In genomic region chr7:73308665-73309214, GRCh38 we compare ENCODE assay signal across 8 cellular contexts. TPM values are rescaled to one million over a fixed set of nuclear protein-coding genes. Genes with fewer than 3 reads are reported as not detected.
DNase-seq lines count a peak whose midpoint lies in the region; ATAC-seq lines count a peak whose summit lies in the region.

Gene NSUN5 (minus strand): TSS chr7:73308826. CDS start chr7:73308790, 36 bp downstream.

- peak; percentile 91 for ATAC-seq in GM18867 (IDR thresholded peaks at IDR 0.05; ENCODE audit: unreplicated experiment)
- peak; percentile 81 for ATAC-seq in HG03103 (IDR thresholded peaks at IDR 0.05; ENCODE audit: low read depth, unreplicated experiment)
- peak; percentile 97 to 99 for ATAC-seq in activated CD4-positive, CD25-positive, alpha-beta regulatory T cell treated with anti-CD3 and anti-CD28 coated beads, Interleukin-2, amount 50 U/mL, for 24 hours

- no peak within 1 kb of the TSS for H3K27ac ChIP-seq in ACC112 (ENCODE audit: low read depth, low read length)

- H3K36me3 ChIP-seq in ACC112 (ENCODE audit: insufficient read depth, low read length), result no peaks in the 10 kb centered on the region

- H3K4me1 ChIP-seq in ACC112 (ENCODE audit: control insufficient read depth, insufficient read depth, low read length, unreplicated experiment), result peaks cover 5% of the 10 kb centered on the region

- DNase-seq in NCI-H2227 treated with DMSO at 0.1 percent for 48 hours (lab: John Stamatoyannopoulos, UW), result peak; percentile 21
- DNase-seq in cerebellum (ENCODE audit: low spot score), result peak; percentile 66
- DNase-seq in kidney tubule cell (ENCODE audit: low spot score), result peak; percentile 87
- DNase-seq in stimulated activated CD4-positive, alpha-beta T cell treated with anti-CD3 and anti-CD28 coated beads, Interleukin-1b, Interleukin-23, amount 100 ng/mL, for 24 hours (ENCODE audit: low read depth in 4 of 4, low spot score in 1 of 4), result peak; percentile 71 to 89 (median 83)

- H3K79me2 ChIP-seq in ACC112 (ENCODE audit: control insufficient read depth, insufficient read depth, low read length, unreplicated experiment), result peaks cover 5% of the 10 kb centered on the region

- H3K4me3 ChIP-seq in ACC112 (ENCODE audit: low read depth, low read length), result peak within 1 kb of the TSS; percentile 87

- no peaks in the 10 kb centered on the region for H3K27me3 ChIP-seq in ACC112 (ENCODE audit: insufficient read depth, low read length)

- H2AFZ ChIP-seq in ACC112 (ENCODE audit: low read length, unreplicated experiment), result peak within 1 kb of the TSS; percentile 57

RNA-seq across cellular contexts. Expression of gene NSUN5, which starts in this region (rescaled TPM):
- total RNA-seq in cerebellum, result 12.3 TPM

Comparison
In these comparisons a context has a peak if more than half of its experiments do, and no peak if none do; other contexts are left out.
1. DNase-seq: peak in every context shown above with its lines; median percentile 87 in kidney tubule cell; 83 in stimulated activated CD4-positive, alpha-beta T cell treated with anti-CD3 and anti-CD28 coated beads, Interleukin-1b, Interleukin-23, amount 100 ng/mL, for 24 hours; 66 in cerebellum; 21 in NCI-H2227 treated with DMSO at 0.1 percent for 48 hours.